1 cellular context compared by ENCODE assay signal in the genomic region with DNA sequence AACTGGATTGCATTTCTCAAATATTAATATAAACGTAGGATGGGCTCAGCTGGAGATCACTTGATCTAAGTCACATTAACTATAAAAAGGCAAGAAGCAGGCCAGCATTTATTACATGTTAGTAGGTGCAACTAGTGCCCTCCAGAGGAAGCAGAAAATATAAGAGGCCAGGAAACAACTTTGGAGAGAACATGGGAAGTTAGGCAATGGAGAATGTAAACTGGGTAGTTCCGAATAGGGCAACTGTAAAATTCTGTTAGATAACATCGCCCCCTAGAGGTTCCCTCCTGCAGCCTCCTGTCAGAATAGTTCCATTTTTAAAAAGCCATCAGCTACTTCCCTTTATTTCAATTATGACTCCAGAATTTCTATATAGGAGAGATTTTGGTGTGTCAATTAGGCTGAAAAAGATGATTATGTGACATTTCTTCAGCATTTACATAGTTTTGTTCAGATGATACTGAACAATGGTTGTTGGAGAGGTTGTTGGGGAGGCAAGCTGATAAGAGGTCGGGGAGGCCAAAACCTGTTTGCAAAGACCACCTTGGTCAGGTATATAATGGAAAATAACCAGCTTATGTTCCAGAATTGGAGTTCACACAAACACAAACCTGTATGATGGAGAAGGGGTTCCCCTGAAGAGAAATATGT.
TF ChIP-seq lines count a peak whose summit lies in the region.

No MANE protein-coding gene starts in this region.

TF ChIP-seq in HepG2, 621 proteins besides CTCF, POLR2A, EP300 and RAD21 (continued from another document and continues in another):
- TF ChIP-seq, protein P1, sequence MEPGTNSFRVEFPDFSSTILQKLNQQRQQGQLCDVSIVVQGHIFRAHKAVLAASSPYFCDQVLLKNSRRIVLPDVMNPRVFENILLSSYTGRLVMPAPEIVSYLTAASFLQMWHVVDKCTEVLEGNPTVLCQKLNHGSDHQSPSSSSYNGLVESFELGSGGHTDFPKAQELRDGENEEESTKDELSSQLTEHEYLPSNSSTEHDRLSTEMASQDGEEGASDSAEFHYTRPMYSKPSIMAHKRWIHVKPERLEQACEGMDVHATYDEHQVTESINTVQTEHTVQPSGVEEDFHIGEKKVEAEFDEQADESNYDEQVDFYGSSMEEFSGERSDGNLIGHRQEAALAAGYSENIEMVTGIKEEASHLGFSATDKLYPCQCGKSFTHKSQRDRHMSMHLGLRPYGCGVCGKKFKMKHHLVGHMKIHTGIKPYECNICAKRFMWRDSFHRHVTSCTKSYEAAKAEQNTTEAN (CRISPR knock-in tag; conservative IDR thresholded peaks at IDR 0.05) = no peak
- TF ChIP-seq HMGXB4 (CRISPR knock-in tag; IDR thresholded peaks at IDR 0.05; ENCODE audit: borderline replicate concordance in 1 of 2, low read depth in 1 of 2) (peak; percentile 69 to 80; a peak in 3 of 4 replicates), KAT8 (CRISPR knock-in tag; IDR thresholded peaks at IDR 0.05) (peak; percentile 59; the same call in 1 of the 2 replicates), SCMH1 (CRISPR knock-in tag; IDR thresholded peaks at IDR 0.05; ENCODE audit: borderline replicate concordance) (no peak), ZNF562 (CRISPR knock-in tag; IDR thresholded peaks at IDR 0.05; ENCODE audit: borderline replicate concordance) (no peak), ZNF775 (CRISPR knock-in tag; IDR thresholded peaks at IDR 0.05; ENCODE audit: borderline replicate concordance) (peak; percentile 85; the same call in 1 of the 2 replicates), ETV6 (CRISPR knock-in tag; conservative IDR thresholded peaks at IDR 0.05) (no peak), SIX1 (CRISPR knock-in tag; IDR thresholded peaks at IDR 0.05; ENCODE audit: borderline replicate concordance) (no peak), GATAD2A (CRISPR knock-in tag; IDR thresholded peaks at IDR 0.05) (peak; percentile 55), ZNF124 (CRISPR knock-in tag; IDR thresholded peaks at IDR 0.05) (peak; percentile 51; the same call in 1 of the 2 replicates), CEBPB (IDR thresholded peaks at IDR 0.05; ENCODE audit: borderline replicate concordance, low read depth, low read length) (peak; percentile 74; the same call in 1 of the 2 replicates), AKAP8 (CRISPR knock-in tag; IDR thresholded peaks at IDR 0.05) (no peak), ZSCAN20 (CRISPR knock-in tag; IDR thresholded peaks at IDR 0.05; ENCODE audit: borderline replicate concordance) (no peak), ZNF720 (CRISPR knock-in tag; IDR thresholded peaks at IDR 0.05) (no peak), LCORL (IDR thresholded peaks at IDR 0.05) (no peak), LCORL (CRISPR knock-in tag; IDR thresholded peaks at IDR 0.05) (peak; percentile 51; the same call in 1 of the 2 replicates), SAP130 (CRISPR knock-in tag; IDR thresholded peaks at IDR 0.05; ENCODE audit: low read depth) (peak; percentile 26), KLF6 (CRISPR knock-in tag; IDR thresholded peaks at IDR 0.05) (0 out of 2 replicates have a peak, but pooled peaks have one; percentile 37), ZBTB7A (CRISPR knock-in tag; IDR thresholded peaks at IDR 0.05) (no peak), FLYWCH1 (CRISPR knock-in tag; IDR thresholded peaks at IDR 0.05) (no peak), HNRNPK (IDR thresholded peaks at IDR 0.05; ENCODE audit: low read depth, low read length, poor library complexity, severe bottlenecking) (no peak), CEBPG (CRISPR knock-in tag; IDR thresholded peaks at IDR 0.05) (peak; percentile 88), JUN (CRISPR knock-in tag; IDR thresholded peaks at IDR 0.05) (no peak), FOXK1 (CRISPR knock-in tag; IDR thresholded peaks at IDR 0.05; ENCODE audit: borderline replicate concordance, low read depth) (peak; percentile 46; the same call in 1 of the 2 replicates), PPARG (CRISPR knock-in tag; conservative IDR thresholded peaks at IDR 0.05) (0 out of 2 replicates have a peak, but pooled peaks have one; percentile 38), SOX6 (IDR thresholded peaks at IDR 0.05) (no peak), SOX6 (CRISPR knock-in tag; IDR thresholded peaks at IDR 0.05) (peak; percentile 25; the same call in 1 of the 2 replicates), PHB2 (IDR thresholded peaks at IDR 0.05; ENCODE audit: partially characterized antibody) (no peak), ZNF652 (CRISPR knock-in tag; IDR thresholded peaks at IDR 0.05; ENCODE audit: borderline replicate concordance, low read depth) (0 out of 2 replicates have a peak, but pooled peaks have one; percentile 32), HNRNPH1 (optimal IDR thresholded peaks at IDR 0.05; ENCODE audit: low read depth, low read length) (no peak), ZNF331 (CRISPR knock-in tag; IDR thresholded peaks at IDR 0.05) (0 out of 2 replicates have a peak, but pooled peaks have one; percentile 7), NR3C1 (CRISPR knock-in tag; IDR thresholded peaks at IDR 0.05) (no peak), ZBTB40 (IDR thresholded peaks at IDR 0.05) (no peak), ZBTB40 (CRISPR knock-in tag; IDR thresholded peaks at IDR 0.05) (no peak), ZNF570 (CRISPR knock-in tag; IDR thresholded peaks at IDR 0.05; ENCODE audit: borderline replicate concordance) (no peak), JUND (CRISPR knock-in tag; IDR thresholded peaks at IDR 0.05) (no peak)
- TF ChIP-seq, protein P2, sequence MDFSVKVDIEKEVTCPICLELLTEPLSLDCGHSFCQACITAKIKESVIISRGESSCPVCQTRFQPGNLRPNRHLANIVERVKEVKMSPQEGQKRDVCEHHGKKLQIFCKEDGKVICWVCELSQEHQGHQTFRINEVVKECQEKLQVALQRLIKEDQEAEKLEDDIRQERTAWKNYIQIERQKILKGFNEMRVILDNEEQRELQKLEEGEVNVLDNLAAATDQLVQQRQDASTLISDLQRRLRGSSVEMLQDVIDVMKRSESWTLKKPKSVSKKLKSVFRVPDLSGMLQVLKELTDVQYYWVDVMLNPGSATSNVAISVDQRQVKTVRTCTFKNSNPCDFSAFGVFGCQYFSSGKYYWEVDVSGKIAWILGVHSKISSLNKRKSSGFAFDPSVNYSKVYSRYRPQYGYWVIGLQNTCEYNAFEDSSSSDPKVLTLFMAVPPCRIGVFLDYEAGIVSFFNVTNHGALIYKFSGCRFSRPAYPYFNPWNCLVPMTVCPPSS (IDR thresholded peaks at IDR 0.05) = no peak
- TF ChIP-seq, protein P3, sequence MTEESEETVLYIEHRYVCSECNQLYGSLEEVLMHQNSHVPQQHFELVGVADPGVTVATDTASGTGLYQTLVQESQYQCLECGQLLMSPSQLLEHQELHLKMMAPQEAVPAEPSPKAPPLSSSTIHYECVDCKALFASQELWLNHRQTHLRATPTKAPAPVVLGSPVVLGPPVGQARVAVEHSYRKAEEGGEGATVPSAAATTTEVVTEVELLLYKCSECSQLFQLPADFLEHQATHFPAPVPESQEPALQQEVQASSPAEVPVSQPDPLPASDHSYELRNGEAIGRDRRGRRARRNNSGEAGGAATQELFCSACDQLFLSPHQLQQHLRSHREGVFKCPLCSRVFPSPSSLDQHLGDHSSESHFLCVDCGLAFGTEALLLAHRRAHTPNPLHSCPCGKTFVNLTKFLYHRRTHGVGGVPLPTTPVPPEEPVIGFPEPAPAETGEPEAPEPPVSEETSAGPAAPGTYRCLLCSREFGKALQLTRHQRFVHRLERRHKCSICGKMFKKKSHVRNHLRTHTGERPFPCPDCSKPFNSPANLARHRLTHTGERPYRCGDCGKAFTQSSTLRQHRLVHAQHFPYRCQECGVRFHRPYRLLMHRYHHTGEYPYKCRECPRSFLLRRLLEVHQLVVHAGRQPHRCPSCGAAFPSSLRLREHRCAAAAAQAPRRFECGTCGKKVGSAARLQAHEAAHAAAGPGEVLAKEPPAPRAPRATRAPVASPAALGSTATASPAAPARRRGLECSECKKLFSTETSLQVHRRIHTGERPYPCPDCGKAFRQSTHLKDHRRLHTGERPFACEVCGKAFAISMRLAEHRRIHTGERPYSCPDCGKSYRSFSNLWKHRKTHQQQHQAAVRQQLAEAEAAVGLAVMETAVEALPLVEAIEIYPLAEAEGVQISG (CRISPR knock-in tag; IDR thresholded peaks at IDR 0.05) = no peak
- TF ChIP-seq, protein P4, sequence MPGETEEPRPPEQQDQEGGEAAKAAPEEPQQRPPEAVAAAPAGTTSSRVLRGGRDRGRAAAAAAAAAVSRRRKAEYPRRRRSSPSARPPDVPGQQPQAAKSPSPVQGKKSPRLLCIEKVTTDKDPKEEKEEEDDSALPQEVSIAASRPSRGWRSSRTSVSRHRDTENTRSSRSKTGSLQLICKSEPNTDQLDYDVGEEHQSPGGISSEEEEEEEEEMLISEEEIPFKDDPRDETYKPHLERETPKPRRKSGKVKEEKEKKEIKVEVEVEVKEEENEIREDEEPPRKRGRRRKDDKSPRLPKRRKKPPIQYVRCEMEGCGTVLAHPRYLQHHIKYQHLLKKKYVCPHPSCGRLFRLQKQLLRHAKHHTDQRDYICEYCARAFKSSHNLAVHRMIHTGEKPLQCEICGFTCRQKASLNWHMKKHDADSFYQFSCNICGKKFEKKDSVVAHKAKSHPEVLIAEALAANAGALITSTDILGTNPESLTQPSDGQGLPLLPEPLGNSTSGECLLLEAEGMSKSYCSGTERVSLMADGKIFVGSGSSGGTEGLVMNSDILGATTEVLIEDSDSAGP (CRISPR knock-in tag; IDR thresholded peaks at IDR 0.05; ENCODE audit: borderline replicate concordance) = no peak
- TF ChIP-seq, protein P5, sequence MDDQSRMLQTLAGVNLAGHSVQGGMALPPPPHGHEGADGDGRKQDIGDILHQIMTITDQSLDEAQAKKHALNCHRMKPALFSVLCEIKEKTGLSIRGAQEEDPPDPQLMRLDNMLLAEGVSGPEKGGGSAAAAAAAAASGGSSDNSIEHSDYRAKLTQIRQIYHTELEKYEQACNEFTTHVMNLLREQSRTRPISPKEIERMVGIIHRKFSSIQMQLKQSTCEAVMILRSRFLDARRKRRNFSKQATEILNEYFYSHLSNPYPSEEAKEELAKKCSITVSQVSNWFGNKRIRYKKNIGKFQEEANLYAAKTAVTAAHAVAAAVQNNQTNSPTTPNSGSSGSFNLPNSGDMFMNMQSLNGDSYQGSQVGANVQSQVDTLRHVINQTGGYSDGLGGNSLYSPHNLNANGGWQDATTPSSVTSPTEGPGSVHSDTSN (CRISPR knock-in tag; IDR thresholded peaks at IDR 0.05; ENCODE audit: borderline replicate concordance) = no peak
